ENCODE assay signal across 8 cellular contexts in the genomic region with DNA sequence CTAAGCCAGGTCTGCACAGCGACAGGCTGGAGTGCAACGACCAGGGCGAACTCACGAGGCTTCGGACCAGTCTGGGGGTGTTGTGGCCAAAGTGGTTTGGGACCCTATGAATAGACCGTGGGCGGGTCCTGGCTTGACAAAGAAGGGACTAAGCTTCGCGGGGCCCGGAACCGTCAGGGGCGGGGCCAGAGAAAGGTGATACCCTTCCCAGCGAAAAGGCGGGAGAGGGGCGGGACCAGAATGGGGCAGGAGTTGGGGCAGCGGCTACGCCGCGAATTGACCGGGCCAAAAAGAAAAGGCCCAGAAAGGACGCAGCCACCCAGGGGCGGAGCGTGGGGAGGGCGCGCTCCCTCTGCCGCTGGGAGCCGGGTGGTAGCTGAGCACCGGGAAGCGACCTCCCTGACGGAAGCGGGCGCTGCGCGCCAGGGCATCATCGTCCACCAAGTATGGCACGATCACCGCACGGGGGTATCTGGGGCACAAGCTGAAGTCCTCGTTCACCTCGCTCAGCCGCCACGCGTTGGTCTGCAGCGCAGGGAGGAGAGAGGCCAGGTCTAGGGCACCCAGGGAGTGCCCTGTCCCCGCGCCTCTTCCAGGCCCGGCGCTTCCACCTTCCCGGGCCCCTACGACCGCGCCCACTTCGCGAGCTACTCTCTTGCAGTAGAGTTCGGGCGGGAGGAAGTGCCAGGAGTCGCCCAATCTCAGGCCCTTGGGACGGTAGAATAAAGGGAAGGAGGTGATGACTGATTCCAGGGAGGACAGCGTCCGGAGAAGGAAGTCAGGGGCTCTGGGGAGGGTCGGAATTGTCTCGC. TPM values are rescaled to one million over a fixed set of nuclear protein-coding genes. Genes with fewer than 3 reads are reported as not detected.
DNase-seq lines count a peak whose midpoint lies in the region; ATAC-seq and TF ChIP-seq lines count a peak whose summit lies in the region.

No MANE protein-coding gene starts in this region.

- no peaks in the 10 kb centered on the region for H3K27me3 Mint-ChIP-seq in CD8-positive, alpha-beta T cell (ENCODE audit: low read depth)
- H3K27me3 Mint-ChIP-seq in HFFc6 (ENCODE audit: insufficient read depth) = no peaks in the 10 kb centered on the region; the same call in 1 of the 2 replicates
- no peaks in the 10 kb centered on the region for H3K27me3 Mint-ChIP-seq in activated T-cell treated with anti-CD3 and anti-CD28 coated beads, Interleukin-2, amount 50 U/mL, for 4 hours (ENCODE audit: low read depth)

- 6% methylated on average over 29 of the region's 62 CpGs for WGBS in esophagus muscularis mucosa
- WGBS in thyroid gland, 2 donors = 1 to 2% methylated on average over 29 to 42 of the region's 62 CpGs

- intact Hi-C loops in CD8-positive, alpha-beta T cell (cut with DNase I, micrococcal nuclease) = loop anchor here in 1 of 2 experiments (1.0 to 2.0 kb wide), 4 partner anchors 10 to 132 kb away; partner anchors contain the start of genes EIF3I and TMEM234
- intact Hi-C loops in esophagus muscularis mucosa (cut with DNase I) (no loop called here), thyroid gland (cut with DNase I) (no loop called here)

- DNase-seq in CD8-positive, alpha-beta T cell = peak in 6 of 7 experiments; percentile 26 to 82 (median 73)
- peak; percentile 34 for DNase-seq in HFFc6
- peak; percentile 77 for DNase-seq in NCI-H69 (lab: John Stamatoyannopoulos, UW)
- peak; percentile 58 for DNase-seq in activated T-cell treated with anti-CD3 and anti-CD28 coated beads, Interleukin-2, amount 50 U/mL, for 4 hours
- no peak for DNase-seq in esophagus muscularis mucosa (ENCODE audit: extremely low spot score)
- DNase-seq in mucosa of gallbladder (ENCODE audit: low spot score) = peak; percentile 60
- DNase-seq in thyroid gland = peak; percentile 91 to 92

- peak overlapping the region; percentile 89 for H3K4me3 ChIP-seq in CD8-positive, alpha-beta T cell (ENCODE audit: low read depth, low read length)
- H3K4me3 ChIP-seq in esophagus muscularis mucosa = peak overlapping the region; percentile 63 to 67 (median 67)
- peak overlapping the region; percentile 33 to 51 (median 38) for H3K4me3 ChIP-seq in thyroid gland (replicated peaks in 1 of 3)

- H3K36me3 Mint-ChIP-seq in CD8-positive, alpha-beta T cell = no peaks in the 10 kb centered on the region
- no peaks in the 10 kb centered on the region for H3K36me3 Mint-ChIP-seq in HFFc6 (ENCODE audit: low read depth)
- H3K36me3 Mint-ChIP-seq in activated T-cell treated with anti-CD3 and anti-CD28 coated beads, Interleukin-2, amount 50 U/mL, for 4 hours (ENCODE audit: insufficient read depth) = peaks cover 6% of the 10 kb centered on the region

- CTCF ChIA-PET in CD8-positive, alpha-beta T cell (lab: Charles Lee) = interaction anchor here (0.6 to 5.4 kb wide), 35 partner anchors 11 to 154 kb away, joined by 3 to 63 read pairs (median 4); partner anchors contain the start of genes BSDC1, DCDC2B, HDAC1 and IQCC

- peaks cover 23% of the 10 kb centered on the region for H3K4me1 Mint-ChIP-seq in CD8-positive, alpha-beta T cell (ENCODE audit: low read depth)
- H3K4me1 Mint-ChIP-seq in HFFc6 (ENCODE audit: low read depth) = peaks cover 27% of the 10 kb centered on the region
- H3K4me1 Mint-ChIP-seq in activated T-cell treated with anti-CD3 and anti-CD28 coated beads, Interleukin-2, amount 50 U/mL, for 4 hours (ENCODE audit: low read depth) = peaks cover 20% of the 10 kb centered on the region

- peak overlapping the region; percentile 49 for H3K27ac ChIP-seq in CD8-positive, alpha-beta T cell (ENCODE audit: low read depth, low read length)
- peak overlapping the region; percentile 73 to 85 (median 82) for H3K27ac ChIP-seq in esophagus muscularis mucosa (replicated peaks in 1 of 4)
- H3K27ac ChIP-seq in thyroid gland = peak overlapping the region; percentile 75 to 95 (median 83)

- no peak for TF ChIP-seq EP300 in esophagus muscularis mucosa (IDR thresholded peaks at IDR 0.05)

- POLR2A ChIA-PET in CD8-positive, alpha-beta T cell (lab: Charles Lee) = interaction anchor here (0.7 to 4.8 kb wide), 21 partner anchors 12 to 154 kb away, joined by 3 to 91 read pairs (median 5); partner anchors contain the start of genes BSDC1, CCDC28B, HDAC1 and LCK

- H3K27ac Mint-ChIP-seq in CD8-positive, alpha-beta T cell = peak overlapping the region; percentile 62
- peak overlapping the region; percentile 84 for H3K27ac Mint-ChIP-seq in HFFc6

- peak; percentile 69 for ATAC-seq in CD8-positive, alpha-beta T cell
- peak; percentile 70 to 75 for ATAC-seq in activated T-cell treated with anti-CD3 and anti-CD28 coated beads, Interleukin-2, amount 50 U/mL, for 4 hours
- no peak for ATAC-seq in GM19351 (IDR thresholded peaks at IDR 0.05; ENCODE audit: unreplicated experiment)

- peaks cover 26% of the 10 kb centered on the region for H3K4me1 ChIP-seq in CD8-positive, alpha-beta T cell (ENCODE audit: insufficient read depth, low read length)
- peaks cover 25 to 43% (median 34%) of the 10 kb centered on the region in 4 donors for H3K4me1 ChIP-seq in esophagus muscularis mucosa
- H3K4me1 ChIP-seq in thyroid gland = peaks cover 15 to 27% of the 10 kb centered on the region in 2 donors

- peak; percentile 24 for TF ChIP-seq CTCF in CD8-positive, alpha-beta T cell (IDR thresholded peaks at IDR 0.05)
- TF ChIP-seq CTCF in HFFc6 (IDR thresholded peaks at IDR 0.05) (peak; percentile 50), esophagus muscularis mucosa (IDR thresholded peaks at IDR 0.05) (peak; percentile 5 to 43 (median 12)), thyroid gland (IDR thresholded peaks at IDR 0.05) (peak in 4 of 6 experiments; percentile 13 to 36 (median 27))

- peak overlapping the region; percentile 90 for H3K4me3 Mint-ChIP-seq in CD8-positive, alpha-beta T cell
- H3K4me3 Mint-ChIP-seq in HFFc6 = peak overlapping the region; percentile 87
- H3K4me3 Mint-ChIP-seq in activated T-cell treated with anti-CD3 and anti-CD28 coated beads, Interleukin-2, amount 50 U/mL, for 4 hours = peak overlapping the region; percentile 84

- no peaks in the 10 kb centered on the region for H3K9me3 ChIP-seq in CD8-positive, alpha-beta T cell (ENCODE audit: low read length)
- H3K9me3 ChIP-seq in esophagus muscularis mucosa (no peaks in the 10 kb centered on the region), thyroid gland (no peaks in the 10 kb centered on the region)

- H3K36me3 ChIP-seq in CD8-positive, alpha-beta T cell (ENCODE audit: insufficient read depth, low read length) = no peaks in the 10 kb centered on the region
- H3K36me3 ChIP-seq in esophagus muscularis mucosa (no peaks in the 10 kb centered on the region), thyroid gland (no peaks in the 10 kb centered on the region)

- TF ChIP-seq POLR2A in esophagus muscularis mucosa (IDR thresholded peaks at IDR 0.05; ENCODE audit: low read depth) (peak; percentile 26), thyroid gland (IDR thresholded peaks at IDR 0.05) (peak; percentile 60 to 90)

- H3K27me3 ChIP-seq in CD8-positive, alpha-beta T cell (ENCODE audit: insufficient read depth, low read length) = no peaks in the 10 kb centered on the region
- H3K27me3 ChIP-seq in esophagus muscularis mucosa = no peaks in the 10 kb centered on the region
- no peaks in the 10 kb centered on the region for H3K27me3 ChIP-seq in thyroid gland

- no peaks in the 10 kb centered on the region for H3K9me3 Mint-ChIP-seq in CD8-positive, alpha-beta T cell
- no peaks in the 10 kb centered on the region for H3K9me3 Mint-ChIP-seq in HFFc6
- H3K9me3 Mint-ChIP-seq in activated T-cell treated with anti-CD3 and anti-CD28 coated beads, Interleukin-2, amount 50 U/mL, for 4 hours = no peaks in the 10 kb centered on the region

RNA-seq across cellular contexts. Expression of gene FAM167B, which starts 6.7 kb away (rescaled TPM):
- under 1 TPM; 0.35 to 0.86 TPM for total RNA-seq in CD8-positive, alpha-beta T cell
- 1 to 10 TPM; 1.1 to 2.1 (median 1.5) TPM for total RNA-seq in HFFc6 (2021; fragmentation: NEBNext Ultra II Directional; extraction: Animal tissue kit (Norgen Biotek cat#: 25700))
- total RNA-seq in activated T-cell treated with anti-CD3 and anti-CD28 coated beads, Interleukin-2, amount 50 U/mL, for 4 hours = under 1 TPM in 1 of 3 donors, not detected in 2; 0.25 TPM
- 1 to 10 TPM in 3 of 4 donors, under 1 TPM in 1; 0.83 to 6.7 (median 4.7) TPM for total RNA-seq in esophagus muscularis mucosa
- total RNA-seq in mucosa of gallbladder = 7.6 TPM
- 1 to 10 TPM; 3.6 to 5.6 (median 4.1) TPM for total RNA-seq in thyroid gland

RNA-seq across cellular contexts. Expression of gene LCK, which starts 10.7 kb away (rescaled TPM):
- 100 to 1,000 TPM; 203 to 206 TPM for total RNA-seq in CD8-positive, alpha-beta T cell
- not detected for total RNA-seq in HFFc6 (2021; fragmentation: NEBNext Ultra II Directional; extraction: Animal tissue kit (Norgen Biotek cat#: 25700))
- total RNA-seq in activated T-cell treated with anti-CD3 and anti-CD28 coated beads, Interleukin-2, amount 50 U/mL, for 4 hours = 100 to 1,000 TPM; 187 to 238 (median 237) TPM
- total RNA-seq in esophagus muscularis mucosa (1 to 10 TPM in 2 of 4 donors, under 1 TPM in 2; 0.42 to 2.8 (median 1.1) TPM), mucosa of gallbladder (11.5 TPM), thyroid gland (1 to 10 TPM; 2.2 to 4.0 (median 3.5) TPM)

RNA-seq across cellular contexts. Expression of gene EIF3I, which starts 18.1 kb away (rescaled TPM):
- total RNA-seq in CD8-positive, alpha-beta T cell = 100 to 1,000 TPM in 1 of 2 experiments, 10 to 100 TPM in 1; 97.4 to 101 TPM
- total RNA-seq in HFFc6 (2021; fragmentation: NEBNext Ultra II Directional; extraction: Animal tissue kit (Norgen Biotek cat#: 25700)) = 100 to 1,000 TPM; 279 to 313 (median 285) TPM
- 100 to 1,000 TPM; 404 to 436 (median 434) TPM for total RNA-seq in activated T-cell treated with anti-CD3 and anti-CD28 coated beads, Interleukin-2, amount 50 U/mL, for 4 hours
- total RNA-seq in esophagus muscularis mucosa (100 to 1,000 TPM; 141 to 214 (median 167) TPM), mucosa of gallbladder (132 TPM), thyroid gland (100 to 1,000 TPM; 193 to 383 (median 216) TPM)

RNA-seq across cellular contexts. Expression of gene TMEM234, which starts 18.2 kb away (rescaled TPM):
- total RNA-seq in CD8-positive, alpha-beta T cell = 1 to 10 TPM; 8.6 to 9.1 TPM
- 10 to 100 TPM; 18.5 to 23.7 (median 20.3) TPM for total RNA-seq in HFFc6 (2021; fragmentation: NEBNext Ultra II Directional; extraction: Animal tissue kit (Norgen Biotek cat#: 25700))
- total RNA-seq in activated T-cell treated with anti-CD3 and anti-CD28 coated beads, Interleukin-2, amount 50 U/mL, for 4 hours = 1 to 10 TPM; 8.0 to 9.2 (median 8.2) TPM
- total RNA-seq in esophagus muscularis mucosa (1 to 10 TPM; 6.6 to 10.0 (median 8.2) TPM), mucosa of gallbladder (35.1 TPM), thyroid gland (10 to 100 TPM; 38.4 to 52.8 (median 39.2) TPM)

RNA-seq across cellular contexts. Expression of gene DCDC2B, which starts 31.5 kb away (rescaled TPM):
- total RNA-seq in CD8-positive, alpha-beta T cell = not detected
- not detected for total RNA-seq in HFFc6 (2021; fragmentation: NEBNext Ultra II Directional; extraction: Animal tissue kit (Norgen Biotek cat#: 25700))
- not detected for total RNA-seq in activated T-cell treated with anti-CD3 and anti-CD28 coated beads, Interleukin-2, amount 50 U/mL, for 4 hours
- total RNA-seq in esophagus muscularis mucosa (not detected), mucosa of gallbladder (not detected), thyroid gland (not detected)

Comparison
In these comparisons a context has a peak if more than half of its experiments do, and no peak if none do; other contexts are left out.
1. H3K4me3 ChIP-seq: peak in every context shown above with its lines; median percentile 89 in CD8-positive, alpha-beta T cell; 67 in esophagus muscularis mucosa; 38 in thyroid gland.
2. RNA of gene LCK, which starts 10.7 kb away (total RNA-seq): 187 to 238 TPM in activated T-cell treated with anti-CD3 and anti-CD28 coated beads, Interleukin-2, amount 50 U/mL, for 4 hours and 203 to 206 TPM in CD8-positive, alpha-beta T cell; 11.5 TPM in mucosa of gallbladder (single experiment), 2.2 to 4.0 TPM in thyroid gland, 0.42 to 2.8 TPM in esophagus muscularis mucosa and not detected in HFFc6; every median in the first group is over 10 times any median in the second.
3. Peak in every context shown above with its lines, with median percentiles within 50 percentile points of each other: H3K27ac ChIP-seq, H3K4me3 Mint-ChIP-seq and CTCF ChIP-seq.